2 cellular contexts compared by ENCODE assay signal in the genomic region with DNA sequence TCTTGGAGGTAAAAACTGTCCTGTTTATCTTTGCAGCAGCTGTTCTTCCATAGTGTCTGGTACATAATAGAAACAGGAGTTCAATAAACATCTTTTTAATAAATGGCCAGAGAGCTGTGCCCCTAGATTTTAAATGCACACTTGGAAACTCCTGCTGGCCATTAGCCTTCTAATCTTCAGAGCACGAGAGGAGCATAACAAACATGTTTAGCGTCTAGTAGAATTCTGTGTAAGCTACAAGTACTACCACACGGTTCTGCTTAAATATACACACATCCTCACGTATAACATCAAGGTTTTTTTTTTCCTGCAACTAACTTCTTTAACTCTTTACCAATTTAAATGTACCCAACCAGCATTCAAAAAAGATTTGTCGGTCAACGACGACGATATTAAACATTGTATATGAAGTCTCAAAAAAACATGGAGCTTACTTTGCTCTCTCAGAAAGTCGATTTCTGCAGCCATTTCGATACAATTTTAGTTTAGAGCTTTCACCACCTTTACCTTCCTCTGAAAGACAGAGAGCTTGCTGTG.
TF ChIP-seq lines count a peak whose summit lies in the region.

No MANE protein-coding gene starts in this region.

TF ChIP-seq in H1, 55 proteins besides CTCF, POLR2A, EP300 and RAD21:
- TF ChIP-seq, protein P1, sequence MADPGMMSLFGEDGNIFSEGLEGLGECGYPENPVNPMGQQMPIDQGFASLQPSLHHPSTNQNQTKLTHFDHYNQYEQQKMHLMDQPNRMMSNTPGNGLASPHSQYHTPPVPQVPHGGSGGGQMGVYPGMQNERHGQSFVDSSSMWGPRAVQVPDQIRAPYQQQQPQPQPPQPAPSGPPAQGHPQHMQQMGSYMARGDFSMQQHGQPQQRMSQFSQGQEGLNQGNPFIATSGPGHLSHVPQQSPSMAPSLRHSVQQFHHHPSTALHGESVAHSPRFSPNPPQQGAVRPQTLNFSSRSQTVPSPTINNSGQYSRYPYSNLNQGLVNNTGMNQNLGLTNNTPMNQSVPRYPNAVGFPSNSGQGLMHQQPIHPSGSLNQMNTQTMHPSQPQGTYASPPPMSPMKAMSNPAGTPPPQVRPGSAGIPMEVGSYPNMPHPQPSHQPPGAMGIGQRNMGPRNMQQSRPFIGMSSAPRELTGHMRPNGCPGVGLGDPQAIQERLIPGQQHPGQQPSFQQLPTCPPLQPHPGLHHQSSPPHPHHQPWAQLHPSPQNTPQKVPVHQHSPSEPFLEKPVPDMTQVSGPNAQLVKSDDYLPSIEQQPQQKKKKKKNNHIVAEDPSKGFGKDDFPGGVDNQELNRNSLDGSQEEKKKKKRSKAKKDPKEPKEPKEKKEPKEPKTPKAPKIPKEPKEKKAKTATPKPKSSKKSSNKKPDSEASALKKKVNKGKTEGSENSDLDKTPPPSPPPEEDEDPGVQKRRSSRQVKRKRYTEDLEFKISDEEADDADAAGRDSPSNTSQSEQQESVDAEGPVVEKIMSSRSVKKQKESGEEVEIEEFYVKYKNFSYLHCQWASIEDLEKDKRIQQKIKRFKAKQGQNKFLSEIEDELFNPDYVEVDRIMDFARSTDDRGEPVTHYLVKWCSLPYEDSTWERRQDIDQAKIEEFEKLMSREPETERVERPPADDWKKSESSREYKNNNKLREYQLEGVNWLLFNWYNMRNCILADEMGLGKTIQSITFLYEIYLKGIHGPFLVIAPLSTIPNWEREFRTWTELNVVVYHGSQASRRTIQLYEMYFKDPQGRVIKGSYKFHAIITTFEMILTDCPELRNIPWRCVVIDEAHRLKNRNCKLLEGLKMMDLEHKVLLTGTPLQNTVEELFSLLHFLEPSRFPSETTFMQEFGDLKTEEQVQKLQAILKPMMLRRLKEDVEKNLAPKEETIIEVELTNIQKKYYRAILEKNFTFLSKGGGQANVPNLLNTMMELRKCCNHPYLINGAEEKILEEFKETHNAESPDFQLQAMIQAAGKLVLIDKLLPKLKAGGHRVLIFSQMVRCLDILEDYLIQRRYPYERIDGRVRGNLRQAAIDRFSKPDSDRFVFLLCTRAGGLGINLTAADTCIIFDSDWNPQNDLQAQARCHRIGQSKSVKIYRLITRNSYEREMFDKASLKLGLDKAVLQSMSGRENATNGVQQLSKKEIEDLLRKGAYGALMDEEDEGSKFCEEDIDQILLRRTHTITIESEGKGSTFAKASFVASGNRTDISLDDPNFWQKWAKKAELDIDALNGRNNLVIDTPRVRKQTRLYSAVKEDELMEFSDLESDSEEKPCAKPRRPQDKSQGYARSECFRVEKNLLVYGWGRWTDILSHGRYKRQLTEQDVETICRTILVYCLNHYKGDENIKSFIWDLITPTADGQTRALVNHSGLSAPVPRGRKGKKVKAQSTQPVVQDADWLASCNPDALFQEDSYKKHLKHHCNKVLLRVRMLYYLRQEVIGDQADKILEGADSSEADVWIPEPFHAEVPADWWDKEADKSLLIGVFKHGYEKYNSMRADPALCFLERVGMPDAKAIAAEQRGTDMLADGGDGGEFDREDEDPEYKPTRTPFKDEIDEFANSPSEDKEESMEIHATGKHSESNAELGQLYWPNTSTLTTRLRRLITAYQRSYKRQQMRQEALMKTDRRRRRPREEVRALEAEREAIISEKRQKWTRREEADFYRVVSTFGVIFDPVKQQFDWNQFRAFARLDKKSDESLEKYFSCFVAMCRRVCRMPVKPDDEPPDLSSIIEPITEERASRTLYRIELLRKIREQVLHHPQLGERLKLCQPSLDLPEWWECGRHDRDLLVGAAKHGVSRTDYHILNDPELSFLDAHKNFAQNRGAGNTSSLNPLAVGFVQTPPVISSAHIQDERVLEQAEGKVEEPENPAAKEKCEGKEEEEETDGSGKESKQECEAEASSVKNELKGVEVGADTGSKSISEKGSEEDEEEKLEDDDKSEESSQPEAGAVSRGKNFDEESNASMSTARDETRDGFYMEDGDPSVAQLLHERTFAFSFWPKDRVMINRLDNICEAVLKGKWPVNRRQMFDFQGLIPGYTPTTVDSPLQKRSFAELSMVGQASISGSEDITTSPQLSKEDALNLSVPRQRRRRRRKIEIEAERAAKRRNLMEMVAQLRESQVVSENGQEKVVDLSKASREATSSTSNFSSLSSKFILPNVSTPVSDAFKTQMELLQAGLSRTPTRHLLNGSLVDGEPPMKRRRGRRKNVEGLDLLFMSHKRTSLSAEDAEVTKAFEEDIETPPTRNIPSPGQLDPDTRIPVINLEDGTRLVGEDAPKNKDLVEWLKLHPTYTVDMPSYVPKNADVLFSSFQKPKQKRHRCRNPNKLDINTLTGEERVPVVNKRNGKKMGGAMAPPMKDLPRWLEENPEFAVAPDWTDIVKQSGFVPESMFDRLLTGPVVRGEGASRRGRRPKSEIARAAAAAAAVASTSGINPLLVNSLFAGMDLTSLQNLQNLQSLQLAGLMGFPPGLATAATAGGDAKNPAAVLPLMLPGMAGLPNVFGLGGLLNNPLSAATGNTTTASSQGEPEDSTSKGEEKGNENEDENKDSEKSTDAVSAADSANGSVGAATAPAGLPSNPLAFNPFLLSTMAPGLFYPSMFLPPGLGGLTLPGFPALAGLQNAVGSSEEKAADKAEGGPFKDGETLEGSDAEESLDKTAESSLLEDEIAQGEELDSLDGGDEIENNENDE (IDR thresholded peaks at IDR 0.05; ENCODE audit: insufficient replicate concordance, low read length), result peak; percentile 16
- TF ChIP-seq ZNF274 (IDR thresholded peaks at IDR 0.05; ENCODE audit: borderline replicate concordance, extremely low read depth, low read length) (no peak), EGR1 (IDR thresholded peaks at IDR 0.05; ENCODE audit: borderline replicate concordance, low read depth, low read length) (no peak)

TF ChIP-seq in WTC11, 78 proteins besides CTCF, POLR2A, EP300 and RAD21:
- TF ChIP-seq RORB (CRISPR knock-in tag; IDR thresholded peaks at IDR 0.05) (no peak), IRF2 (CRISPR knock-in tag; IDR thresholded peaks at IDR 0.05; ENCODE audit: borderline replicate concordance, low read depth) (no peak), GRHL2 (CRISPR knock-in tag; IDR thresholded peaks at IDR 0.05; ENCODE audit: insufficient replicate concordance, severe bottlenecking) (no peak), FOXJ3 (CRISPR knock-in tag; IDR thresholded peaks at IDR 0.05; ENCODE audit: borderline replicate concordance) (no peak), ESRRA (CRISPR knock-in tag; IDR thresholded peaks at IDR 0.05; ENCODE audit: borderline replicate concordance) (no peak), SOX15 (CRISPR knock-in tag; IDR thresholded peaks at IDR 0.05) (no peak), NFE2L1 (CRISPR knock-in tag; IDR thresholded peaks at IDR 0.05) (no peak), ZNF423 (CRISPR knock-in tag; IDR thresholded peaks at IDR 0.05) (no peak), TCF7 (CRISPR knock-in tag; IDR thresholded peaks at IDR 0.05; ENCODE audit: low read depth) (no peak), KAT7 (CRISPR knock-in tag; IDR thresholded peaks at IDR 0.05; ENCODE audit: borderline replicate concordance) (no peak), NR2C2 (CRISPR knock-in tag; IDR thresholded peaks at IDR 0.05) (no peak), ATF1 (CRISPR knock-in tag; IDR thresholded peaks at IDR 0.05) (no peak), CBFB (CRISPR knock-in tag; IDR thresholded peaks at IDR 0.05; ENCODE audit: low read depth) (no peak), TEAD1 (CRISPR knock-in tag; IDR thresholded peaks at IDR 0.05) (no peak)
- TF ChIP-seq, protein P2, sequence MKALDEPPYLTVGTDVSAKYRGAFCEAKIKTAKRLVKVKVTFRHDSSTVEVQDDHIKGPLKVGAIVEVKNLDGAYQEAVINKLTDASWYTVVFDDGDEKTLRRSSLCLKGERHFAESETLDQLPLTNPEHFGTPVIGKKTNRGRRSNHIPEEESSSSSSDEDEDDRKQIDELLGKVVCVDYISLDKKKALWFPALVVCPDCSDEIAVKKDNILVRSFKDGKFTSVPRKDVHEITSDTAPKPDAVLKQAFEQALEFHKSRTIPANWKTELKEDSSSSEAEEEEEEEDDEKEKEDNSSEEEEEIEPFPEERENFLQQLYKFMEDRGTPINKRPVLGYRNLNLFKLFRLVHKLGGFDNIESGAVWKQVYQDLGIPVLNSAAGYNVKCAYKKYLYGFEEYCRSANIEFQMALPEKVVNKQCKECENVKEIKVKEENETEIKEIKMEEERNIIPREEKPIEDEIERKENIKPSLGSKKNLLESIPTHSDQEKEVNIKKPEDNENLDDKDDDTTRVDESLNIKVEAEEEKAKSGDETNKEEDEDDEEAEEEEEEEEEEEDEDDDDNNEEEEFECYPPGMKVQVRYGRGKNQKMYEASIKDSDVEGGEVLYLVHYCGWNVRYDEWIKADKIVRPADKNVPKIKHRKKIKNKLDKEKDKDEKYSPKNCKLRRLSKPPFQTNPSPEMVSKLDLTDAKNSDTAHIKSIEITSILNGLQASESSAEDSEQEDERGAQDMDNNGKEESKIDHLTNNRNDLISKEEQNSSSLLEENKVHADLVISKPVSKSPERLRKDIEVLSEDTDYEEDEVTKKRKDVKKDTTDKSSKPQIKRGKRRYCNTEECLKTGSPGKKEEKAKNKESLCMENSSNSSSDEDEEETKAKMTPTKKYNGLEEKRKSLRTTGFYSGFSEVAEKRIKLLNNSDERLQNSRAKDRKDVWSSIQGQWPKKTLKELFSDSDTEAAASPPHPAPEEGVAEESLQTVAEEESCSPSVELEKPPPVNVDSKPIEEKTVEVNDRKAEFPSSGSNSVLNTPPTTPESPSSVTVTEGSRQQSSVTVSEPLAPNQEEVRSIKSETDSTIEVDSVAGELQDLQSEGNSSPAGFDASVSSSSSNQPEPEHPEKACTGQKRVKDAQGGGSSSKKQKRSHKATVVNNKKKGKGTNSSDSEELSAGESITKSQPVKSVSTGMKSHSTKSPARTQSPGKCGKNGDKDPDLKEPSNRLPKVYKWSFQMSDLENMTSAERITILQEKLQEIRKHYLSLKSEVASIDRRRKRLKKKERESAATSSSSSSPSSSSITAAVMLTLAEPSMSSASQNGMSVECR (CRISPR knock-in tag; IDR thresholded peaks at IDR 0.05; ENCODE audit: borderline replicate concordance), result no peak
- TF ChIP-seq, protein P3, sequence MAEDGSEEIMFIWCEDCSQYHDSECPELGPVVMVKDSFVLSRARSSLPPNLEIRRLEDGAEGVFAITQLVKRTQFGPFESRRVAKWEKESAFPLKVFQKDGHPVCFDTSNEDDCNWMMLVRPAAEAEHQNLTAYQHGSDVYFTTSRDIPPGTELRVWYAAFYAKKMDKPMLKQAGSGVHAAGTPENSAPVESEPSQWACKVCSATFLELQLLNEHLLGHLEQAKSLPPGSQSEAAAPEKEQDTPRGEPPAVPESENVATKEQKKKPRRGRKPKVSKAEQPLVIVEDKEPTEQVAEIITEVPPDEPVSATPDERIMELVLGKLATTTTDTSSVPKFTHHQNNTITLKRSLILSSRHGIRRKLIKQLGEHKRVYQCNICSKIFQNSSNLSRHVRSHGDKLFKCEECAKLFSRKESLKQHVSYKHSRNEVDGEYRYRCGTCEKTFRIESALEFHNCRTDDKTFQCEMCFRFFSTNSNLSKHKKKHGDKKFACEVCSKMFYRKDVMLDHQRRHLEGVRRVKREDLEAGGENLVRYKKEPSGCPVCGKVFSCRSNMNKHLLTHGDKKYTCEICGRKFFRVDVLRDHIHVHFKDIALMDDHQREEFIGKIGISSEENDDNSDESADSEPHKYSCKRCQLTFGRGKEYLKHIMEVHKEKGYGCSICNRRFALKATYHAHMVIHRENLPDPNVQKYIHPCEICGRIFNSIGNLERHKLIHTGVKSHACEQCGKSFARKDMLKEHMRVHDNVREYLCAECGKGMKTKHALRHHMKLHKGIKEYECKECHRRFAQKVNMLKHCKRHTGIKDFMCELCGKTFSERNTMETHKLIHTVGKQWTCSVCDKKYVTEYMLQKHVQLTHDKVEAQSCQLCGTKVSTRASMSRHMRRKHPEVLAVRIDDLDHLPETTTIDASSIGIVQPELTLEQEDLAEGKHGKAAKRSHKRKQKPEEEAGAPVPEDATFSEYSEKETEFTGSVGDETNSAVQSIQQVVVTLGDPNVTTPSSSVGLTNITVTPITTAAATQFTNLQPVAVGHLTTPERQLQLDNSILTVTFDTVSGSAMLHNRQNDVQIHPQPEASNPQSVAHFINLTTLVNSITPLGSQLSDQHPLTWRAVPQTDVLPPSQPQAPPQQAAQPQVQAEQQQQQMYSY (CRISPR knock-in tag; IDR thresholded peaks at IDR 0.05), result no peak
- TF ChIP-seq, protein P4, sequence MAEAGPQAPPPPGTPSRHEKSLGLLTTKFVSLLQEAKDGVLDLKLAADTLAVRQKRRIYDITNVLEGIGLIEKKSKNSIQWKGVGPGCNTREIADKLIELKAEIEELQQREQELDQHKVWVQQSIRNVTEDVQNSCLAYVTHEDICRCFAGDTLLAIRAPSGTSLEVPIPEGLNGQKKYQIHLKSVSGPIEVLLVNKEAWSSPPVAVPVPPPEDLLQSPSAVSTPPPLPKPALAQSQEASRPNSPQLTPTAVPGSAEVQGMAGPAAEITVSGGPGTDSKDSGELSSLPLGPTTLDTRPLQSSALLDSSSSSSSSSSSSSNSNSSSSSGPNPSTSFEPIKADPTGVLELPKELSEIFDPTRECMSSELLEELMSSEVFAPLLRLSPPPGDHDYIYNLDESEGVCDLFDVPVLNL (CRISPR knock-in tag; IDR thresholded peaks at IDR 0.05; ENCODE audit: borderline replicate concordance, low read depth), result no peak
- TF ChIP-seq, protein P5, sequence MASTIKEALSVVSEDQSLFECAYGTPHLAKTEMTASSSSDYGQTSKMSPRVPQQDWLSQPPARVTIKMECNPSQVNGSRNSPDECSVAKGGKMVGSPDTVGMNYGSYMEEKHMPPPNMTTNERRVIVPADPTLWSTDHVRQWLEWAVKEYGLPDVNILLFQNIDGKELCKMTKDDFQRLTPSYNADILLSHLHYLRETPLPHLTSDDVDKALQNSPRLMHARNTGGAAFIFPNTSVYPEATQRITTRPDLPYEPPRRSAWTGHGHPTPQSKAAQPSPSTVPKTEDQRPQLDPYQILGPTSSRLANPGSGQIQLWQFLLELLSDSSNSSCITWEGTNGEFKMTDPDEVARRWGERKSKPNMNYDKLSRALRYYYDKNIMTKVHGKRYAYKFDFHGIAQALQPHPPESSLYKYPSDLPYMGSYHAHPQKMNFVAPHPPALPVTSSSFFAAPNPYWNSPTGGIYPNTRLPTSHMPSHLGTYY (CRISPR knock-in tag; IDR thresholded peaks at IDR 0.05), result no peak
- TF ChIP-seq, protein P6, sequence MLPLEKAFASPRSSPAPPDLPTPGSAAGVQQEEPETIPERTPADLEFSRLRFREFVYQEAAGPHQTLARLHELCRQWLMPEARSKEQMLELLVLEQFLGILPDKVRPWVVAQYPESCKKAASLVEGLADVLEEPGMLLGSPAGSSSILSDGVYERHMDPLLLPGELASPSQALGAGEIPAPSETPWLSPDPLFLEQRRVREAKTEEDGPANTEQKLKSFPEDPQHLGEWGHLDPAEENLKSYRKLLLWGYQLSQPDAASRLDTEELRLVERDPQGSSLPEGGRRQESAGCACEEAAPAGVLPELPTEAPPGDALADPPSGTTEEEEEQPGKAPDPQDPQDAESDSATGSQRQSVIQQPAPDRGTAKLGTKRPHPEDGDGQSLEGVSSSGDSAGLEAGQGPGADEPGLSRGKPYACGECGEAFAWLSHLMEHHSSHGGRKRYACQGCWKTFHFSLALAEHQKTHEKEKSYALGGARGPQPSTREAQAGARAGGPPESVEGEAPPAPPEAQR (CRISPR knock-in tag; IDR thresholded peaks at IDR 0.05), result no peak
- TF ChIP-seq, protein P7, sequence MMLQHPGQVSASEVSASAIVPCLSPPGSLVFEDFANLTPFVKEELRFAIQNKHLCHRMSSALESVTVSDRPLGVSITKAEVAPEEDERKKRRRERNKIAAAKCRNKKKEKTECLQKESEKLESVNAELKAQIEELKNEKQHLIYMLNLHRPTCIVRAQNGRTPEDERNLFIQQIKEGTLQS (CRISPR knock-in tag; conservative IDR thresholded peaks at IDR 0.05), result no peak
TF ChIP-seq in WTC11: peak in this region for 0.
